28 cellular contexts compared by ENCODE assay signal in the genomic region with DNA sequence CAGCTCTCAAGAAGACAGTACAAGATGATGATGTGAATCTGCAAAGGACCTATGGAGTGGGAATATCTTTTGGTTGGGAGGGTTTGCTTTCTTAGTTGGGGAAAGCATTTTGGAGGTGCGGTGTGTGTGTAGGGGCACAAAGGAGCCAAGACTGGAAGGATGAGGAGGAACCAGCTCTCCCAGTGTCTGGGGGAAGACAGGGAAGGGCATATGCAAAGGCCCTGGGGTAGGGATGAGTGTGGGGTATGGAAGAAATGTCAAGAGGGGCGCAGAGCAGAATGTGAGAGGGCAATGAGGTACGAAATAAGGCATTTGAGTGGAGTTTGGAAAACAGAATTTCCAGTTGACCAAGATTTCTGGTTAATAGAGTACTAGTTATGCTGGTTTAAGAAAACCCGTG.
"Had no signal": no experiment of that assay in that cellular context is flagged by ENCODE, and none has a peak within 500 bp of the region (broad histone marks: within the 10 kb centered on the region; RNA-seq: fewer than 3 reads in every experiment).

No MANE protein-coding gene starts in this region.

- H3K9ac ChIP-seq: neural progenitor cell, parathyroid adenoma had no signal

- H3K4me1 ChIP-seq: left lung, tibial artery, upper lobe of right lung had no signal

- H3K36me3 ChIP-seq: neural progenitor cell, neutrophil, right atrium auricular region, suprapubic skin, upper lobe of right lung had no signal

- H3K36me3 Mint-ChIP-seq: mesothelial cell of epicardium, natural killer cell, neural progenitor cell had no signal

- H3K27ac ChIP-seq: left lung, lower lobe of right lung, neural progenitor cell, neutrophil, parathyroid adenoma, right atrium auricular region, skin epidermis, suprapubic skin, thoracic aorta, tibial artery, upper lobe of right lung had no signal

- H3K27me3 Mint-ChIP-seq: naive B cell; stimulated activated naive CD8-positive, alpha-beta T cell treated with anti-CD3 and anti-CD28 coated beads, Interleukin-15, Interleukin-2, amounts not matched to agents 100 ng/mL and 50 ng/mL, for 24 hours had no signal

- H3K4me3 ChIP-seq: left lung, lower lobe of right lung, neural progenitor cell, right atrium auricular region, skin epidermis, suprapubic skin, thoracic aorta, tibial artery, upper lobe of right lung had no signal

- H3K9me3 Mint-ChIP-seq: natural killer cell; nephron progenitor cell; stimulated activated effector memory CD8-positive, alpha-beta T cell treated with anti-CD3 and anti-CD28 coated beads, Interleukin-12 subunit alpha, Interleukin-12 subunit beta, amount 100 ng/mL, for 72 hours; stimulated activated naive CD8-positive, alpha-beta T cell treated with anti-CD3 and anti-CD28 coated beads, Interleukin-15, Interleukin-2, amounts not matched to agents 100 ng/mL and 50 ng/mL, for 24 hours had no signal

- DNase-seq: hypothalamus; immature natural killer cell; kidney; left colon; left lung; lower lobe of right lung; mammary epithelial cell; mesendoderm; naive B cell; natural killer cell; nephron progenitor cell; occipital lobe; stimulated activated CD4-positive, alpha-beta T cell treated with anti-CD3 and anti-CD28 coated beads, Interleukin-4, amount 100 ng/mL, for 24 hours; stimulated activated naive CD4-positive, alpha-beta T cell; tibial artery; trophoblast cell; upper lobe of right lung had no signal

- H2AFZ ChIP-seq: neural progenitor cell, parathyroid adenoma had no signal

- H3K9me3 ChIP-seq: left lung, lower lobe of right lung, neutrophil, right atrium auricular region, suprapubic skin, thoracic aorta, tibial artery, upper lobe of right lung had no signal

- H3K4me3 Mint-ChIP-seq: immature natural killer cell; mesothelial cell of epicardium; natural killer cell; nephron progenitor cell; neural progenitor cell; stimulated activated effector memory CD8-positive, alpha-beta T cell treated with anti-CD3 and anti-CD28 coated beads, Interleukin-12 subunit alpha, Interleukin-12 subunit beta, amount 100 ng/mL, for 72 hours; stimulated activated naive CD8-positive, alpha-beta T cell treated with anti-CD3 and anti-CD28 coated beads, Interleukin-15, Interleukin-2, amounts not matched to agents 100 ng/mL and 50 ng/mL, for 24 hours had no signal

- H3K27me3 ChIP-seq: left lung, neural progenitor cell, neutrophil, right atrium auricular region, suprapubic skin, tibial artery, upper lobe of right lung had no signal

- ATAC-seq: left colon; left lung; lower lobe of right lung; natural killer cell; sciatic nerve; stimulated activated effector memory CD8-positive, alpha-beta T cell treated with anti-CD3 and anti-CD28 coated beads, Interleukin-12 subunit alpha, Interleukin-12 subunit beta, amount 100 ng/mL, for 72 hours; upper lobe of right lung had no signal

- H3K4me2 ChIP-seq: neural progenitor cell had no signal

- H3K27ac Mint-ChIP-seq: immature natural killer cell; mesothelial cell of epicardium; natural killer cell; nephron progenitor cell; neural progenitor cell; stimulated activated effector memory CD8-positive, alpha-beta T cell treated with anti-CD3 and anti-CD28 coated beads, Interleukin-12 subunit alpha, Interleukin-12 subunit beta, amount 100 ng/mL, for 72 hours; stimulated activated naive CD8-positive, alpha-beta T cell treated with anti-CD3 and anti-CD28 coated beads, Interleukin-15, Interleukin-2, amounts not matched to agents 100 ng/mL and 50 ng/mL, for 24 hours had no signal

- H3K4me1 Mint-ChIP-seq: mesothelial cell of epicardium had no signal
